Comparison of ENCODE assay signal across 28 cellular contexts in the genomic region with DNA sequence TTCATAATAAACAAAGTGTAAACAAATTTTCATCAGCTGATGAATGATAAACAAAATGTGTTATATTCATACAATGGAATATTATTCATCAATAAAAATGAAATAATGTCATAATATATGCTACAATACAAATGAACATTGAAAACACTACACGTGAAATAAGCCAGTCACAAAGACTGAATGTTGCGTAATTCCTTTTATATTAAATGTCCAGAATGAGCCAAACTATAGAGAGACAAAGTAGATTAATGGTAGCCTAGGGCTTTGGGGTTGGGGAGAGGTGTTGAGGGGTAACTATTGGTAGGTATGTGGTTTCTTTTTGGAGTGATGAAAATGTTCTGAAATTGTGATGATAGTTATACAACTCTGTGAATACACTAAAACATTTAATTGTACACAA.
"Had no signal": no experiment of that assay in that cellular context is flagged by ENCODE, and none has a peak within 500 bp of the region (broad histone marks: within the 10 kb centered on the region; RNA-seq: fewer than 3 reads in every experiment).

No MANE protein-coding gene starts in this region.

- H3K4me1 ChIP-seq: colonic mucosa, esophagus muscularis mucosa, esophagus squamous epithelium, foreskin keratinocyte, gastrocnemius medialis, gastroesophageal sphincter, heart left ventricle, heart right ventricle had no signal

- FAIRE-seq: endometrium, endothelial cell of umbilical vein, frontal cortex had no signal

- H3K4me2 ChIP-seq: hepatocyte had no signal

- H2AFZ ChIP-seq: hepatocyte had no signal

- H3K27me3 ChIP-seq: colonic mucosa, esophagus muscularis mucosa, esophagus squamous epithelium, foreskin keratinocyte, gastrocnemius medialis, gastroesophageal sphincter, heart left ventricle, heart right ventricle, hepatocyte had no signal

- ATAC-seq: effector memory CD8-positive, alpha-beta T cell; esophagus mucosa; foreskin keratinocyte; gastrocnemius medialis; gastroesophageal sphincter; heart left ventricle; heart right ventricle had no signal

- H3K79me2 ChIP-seq: hepatocyte had no signal

- H3K36me3 ChIP-seq: colonic mucosa, esophagus muscularis mucosa, esophagus squamous epithelium, gastrocnemius medialis, gastroesophageal sphincter, heart left ventricle, heart right ventricle had no signal

- H3K9me3 ChIP-seq: colonic mucosa, esophagus squamous epithelium, gastrocnemius medialis had no signal

- DNase-seq: colonic mucosa; cortex of kidney; dermis blood vessel endothelial cell; dorsolateral prefrontal cortex; effector CD4-positive, alpha-beta T cell; effector CD8-positive, alpha-beta T cell; effector memory CD4-positive, alpha-beta T cell; effector memory CD8-positive, alpha-beta T cell; endodermal cell; erythroblast; esophagus squamous epithelium; foreskin fibroblast; foreskin keratinocyte; foreskin melanocyte; gastrocnemius medialis; glutamatergic neuron; head of caudate nucleus; heart left ventricle; heart right ventricle had no signal

- H3K27ac ChIP-seq: colonic mucosa, coronary artery, dorsolateral prefrontal cortex, epithelial cell of prostate, esophagus muscularis mucosa, esophagus squamous epithelium, foreskin keratinocyte, gastrocnemius medialis, gastroesophageal sphincter, heart left ventricle, heart right ventricle, hepatocyte had no signal

- H3K4me3 ChIP-seq: colonic mucosa, coronary artery, dorsolateral prefrontal cortex, esophagus muscularis mucosa, esophagus squamous epithelium, gastrocnemius medialis, gastroesophageal sphincter, heart left ventricle, heart right ventricle, hepatocyte had no signal
